20 cellular contexts compared by ENCODE assay signal in the genomic region with DNA sequence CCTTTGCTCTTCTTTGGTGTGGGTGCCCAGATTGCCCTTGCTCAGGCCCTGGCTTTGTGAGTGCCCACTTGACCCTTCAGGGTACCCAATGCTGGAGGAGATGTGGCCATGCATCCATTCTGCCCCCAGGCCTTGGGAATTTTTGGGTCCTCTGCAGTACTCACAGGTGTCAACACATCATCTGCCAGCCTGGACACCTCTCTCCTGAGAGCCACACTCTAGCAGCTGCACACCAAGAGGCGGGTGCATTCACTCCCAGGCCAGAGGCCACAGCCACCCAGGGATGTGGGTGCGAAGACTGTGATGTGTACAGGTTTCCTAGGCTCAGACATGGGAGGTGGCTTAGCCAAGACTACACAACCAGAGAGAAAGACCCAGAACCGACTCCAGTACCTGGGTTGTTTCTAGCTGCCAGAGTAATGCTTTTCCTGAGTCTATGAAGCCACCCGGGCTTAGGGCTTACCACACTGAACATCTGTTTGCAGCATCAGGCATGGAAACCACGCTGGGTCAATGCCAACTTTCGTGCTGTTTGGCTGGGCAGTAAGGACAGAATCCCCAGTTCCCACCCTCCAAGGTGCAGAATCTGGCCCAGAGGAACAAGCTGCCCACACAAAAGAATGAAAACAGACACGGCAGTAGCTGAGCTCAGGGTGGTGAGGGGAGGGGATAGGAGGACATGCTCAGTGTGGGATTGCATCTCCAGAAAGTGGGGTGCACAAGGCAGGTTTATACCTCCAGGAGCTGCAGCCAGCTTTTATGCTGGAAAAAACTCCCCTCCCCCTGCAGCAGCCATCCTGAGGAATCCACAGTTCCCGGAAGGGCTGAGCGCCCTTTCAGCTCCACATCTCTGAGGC. TPM values are rescaled to one million over a fixed set of nuclear protein-coding genes. Genes with fewer than 3 reads are reported as not detected.
"Had no signal": no experiment of that assay in that cellular context is flagged by ENCODE, and none has a peak within 500 bp of the region (broad histone marks: within the 10 kb centered on the region; RNA-seq: fewer than 3 reads in every experiment).

No MANE protein-coding gene starts in this region.

- H3K27ac ChIP-seq: ascending aorta, left lung, tibial artery, uterus had no signal

- FAIRE-seq: colon, endometrium had no signal

- H3K4me3 Mint-ChIP-seq: activated B cell treated with CpG ODN at 0.5 μM for 24 hours; activated CD8-positive, alpha-beta T cell treated with anti-CD3 and anti-CD28 coated beads for 36 hours; stimulated activated naive B cell treated with anti-CD40 and anti-IgM and Interleukin-4, amounts not matched to agents 10 μg/mL and 1 μg/mL and 100 μg/mL, for 72 hours had no signal

- H3K4me1 Mint-ChIP-seq: activated B cell treated with CpG ODN at 0.5 μM for 24 hours had no signal

- DNase-seq: activated B cell treated with CpG ODN at 0.5 μM for 24 hours; activated CD4-positive, alpha-beta T cell treated with anti-CD3 and anti-CD28 coated beads for 48 hours; activated CD8-positive, alpha-beta memory T cell treated with anti-CD3 and anti-CD28 coated beads, Interleukin-2, amount 50 U/mL, for 4 hours; activated CD8-positive, alpha-beta T cell treated with anti-CD3 and anti-CD28 coated beads for 36 hours; activated naive CD4-positive, alpha-beta T cell; islet precursor cell; left lung; mammary epithelial cell; mucosa of descending colon; naive thymus-derived CD8-positive, alpha-beta T cell; retina; stimulated activated CD4-positive, alpha-beta T cell treated with anti-CD3 and anti-CD28 coated beads, Interleukin-2, amount 100 ng/mL, for 48 hours; stimulated activated naive B cell treated with anti-CD40 and anti-IgM and Interleukin-4, amounts not matched to agents 10 μg/mL and 1 μg/mL and 100 μg/mL, for 72 hours; uterus had no signal

- H3K27ac Mint-ChIP-seq: activated B cell treated with CpG ODN at 0.5 μM for 24 hours; activated CD8-positive, alpha-beta T cell treated with anti-CD3 and anti-CD28 coated beads for 36 hours; stimulated activated naive B cell treated with anti-CD40 and anti-IgM and Interleukin-4, amounts not matched to agents 10 μg/mL and 1 μg/mL and 100 μg/mL, for 72 hours had no signal

- ATAC-seq: activated CD8-positive, alpha-beta T cell treated with anti-CD3 and anti-CD28 coated beads for 36 hours; esophagus mucosa; left lung; mucosa of descending colon; naive thymus-derived CD8-positive, alpha-beta T cell; stimulated activated naive B cell treated with anti-CD40 and anti-IgM and Interleukin-4, amounts not matched to agents 10 μg/mL and 1 μg/mL and 100 μg/mL, for 72 hours had no signal

RNA-seq across cellular contexts. Expression of a gene that starts 40.1 kb away (rescaled TPM):
- total RNA-seq: activated B cell treated with CpG ODN at 0.5 μM for 24 hours; activated CD8-positive, alpha-beta T cell treated with anti-CD3 and anti-CD28 coated beads for 36 hours; ascending aorta; esophagus mucosa; left lung; naive thymus-derived CD8-positive, alpha-beta T cell; T-helper 2 cell treated with Interferon-gamma antibody and Interleukin-4, amounts not matched to agents 100 ng/mL and 5 ng/mL, for 36 hours had no signal
- polyA plus RNA-seq: naive thymus-derived CD8-positive, alpha-beta T cell had no signal
